In the genomic region with DNA sequence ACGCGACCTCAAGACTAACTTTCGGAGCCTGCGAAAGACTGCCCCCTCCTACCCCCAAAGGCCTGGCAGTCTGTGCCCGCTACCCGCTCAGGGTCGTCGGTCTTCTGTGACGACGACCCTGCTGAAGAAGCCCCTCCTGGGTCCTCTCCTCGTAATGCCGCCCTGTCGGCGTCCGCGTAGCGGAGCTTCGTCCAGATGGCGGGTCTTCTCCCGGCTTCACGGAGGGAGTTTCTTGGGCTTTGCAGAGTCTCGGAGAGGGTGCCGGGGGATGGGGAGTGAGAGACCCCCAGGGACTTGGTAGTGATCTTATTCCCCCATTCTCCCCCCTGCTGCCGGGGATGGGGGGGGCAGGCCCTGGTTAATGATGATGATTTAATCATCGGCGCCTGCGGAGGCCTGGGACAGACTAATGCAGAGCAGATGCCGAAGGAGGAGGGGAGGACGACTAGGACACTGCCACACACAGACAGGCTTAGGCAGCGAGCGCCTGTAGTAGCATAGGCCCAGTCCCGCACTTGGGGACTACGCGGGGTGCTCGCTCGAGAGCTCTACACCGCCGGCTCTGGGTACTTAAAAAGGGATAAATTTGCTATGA, we compare ENCODE assay signal across 8 cellular contexts. TPM values are rescaled to one million over a fixed set of nuclear protein-coding genes. Genes with fewer than 3 reads are reported as not detected.
DNase-seq lines count a peak whose midpoint lies in the region; ATAC-seq and TF ChIP-seq lines count a peak whose summit lies in the region.

No MANE protein-coding gene starts in this region.

- TF ChIP-seq CTCF in RWPE2 (IDR thresholded peaks at IDR 0.05; ENCODE audit: poor library complexity, severe bottlenecking), result no peak

- H3K9me3 ChIP-seq in RWPE2 (ENCODE audit: severe bottlenecking), result no peaks in the 10 kb centered on the region
- H3K9me3 ChIP-seq in ectodermal cell (ENCODE audit: control insufficient read depth, low read length), result no peaks in the 10 kb centered on the region
- H3K9me3 ChIP-seq in aorta (ENCODE audit: control insufficient read depth, low read length), result no peaks in the 10 kb centered on the region

- 5% methylated on average over 36 to 38 of the region's 38 CpGs for WGBS in ectodermal cell, 2 experiments
- WGBS in aorta, 2 donors, result 17 to 18% methylated on average over 38 of the region's 38 CpGs

- H3K4me3 ChIP-seq in RWPE2 (ENCODE audit: severe bottlenecking) (peak overlapping the region; percentile 93), ectodermal cell (ENCODE audit: insufficient read depth, low read depth, low read length) (peak overlapping the region; percentile 52), aorta (ENCODE audit: low read length in 2 of 2) (peak overlapping the region; percentile 15 to 51)

- H3K36me3 ChIP-seq in RWPE2 (ENCODE audit: low read depth), result peaks cover 19% of the 10 kb centered on the region
- peaks cover 5% of the 10 kb centered on the region for H3K36me3 ChIP-seq in ectodermal cell (ENCODE audit: control insufficient read depth, insufficient read depth, low read length)
- peaks cover 0 to 1% of the 10 kb centered on the region in 2 donors for H3K36me3 ChIP-seq in aorta (ENCODE audit: control insufficient read depth in 1 of 2, insufficient read depth in 2 of 2, low read length in 1 of 2)

- H3K4me1 ChIP-seq in RWPE2 (ENCODE audit: insufficient read depth, poor library complexity, severe bottlenecking) (peaks cover 5% of the 10 kb centered on the region), ectodermal cell (ENCODE audit: control insufficient read depth, insufficient read depth, low read length) (peaks cover 8% of the 10 kb centered on the region), aorta (ENCODE audit: control insufficient read depth in 1 of 2, insufficient read depth in 2 of 2, low read length in 2 of 2) (no peaks in the 10 kb centered on the region)

- H3K27ac ChIP-seq in RWPE2 (ENCODE audit: poor library complexity, severe bottlenecking), result peak overlapping the region; percentile 83
- no peak overlapping the region for H3K27ac ChIP-seq in ectodermal cell (ENCODE audit: insufficient read depth, low read depth, low read length, poor library complexity, severe bottlenecking)
- peak overlapping the region in 1 of 2 donors; percentile 23 for H3K27ac ChIP-seq in aorta (ENCODE audit: low read depth in 1 of 2, low read length in 2 of 2)

- peak; percentile 25 for DNase-seq in stimulated activated CD4-positive, alpha-beta T cell treated with anti-CD3 and anti-CD28 coated beads, Interleukin-15, amount 100 ng/mL, for 24 hours
- no peak for DNase-seq in stimulated activated CD4-positive, alpha-beta T cell treated with anti-CD3 and anti-CD28 coated beads, Interleukin-2, amount 100 ng/mL, for 24 hours
- peak; percentile 24 for DNase-seq in RWPE2 (ENCODE audit: low spot score)
- DNase-seq in midbrain (lab: John Stamatoyannopoulos, UW), result peak; percentile 35
- DNase-seq in aorta, result no peak
- DNase-seq in NCI-H2196 (lab: John Stamatoyannopoulos, UW; ENCODE audit: unreplicated experiment), result no peak

- peak; percentile 3 for ATAC-seq in HG03196 (IDR thresholded peaks at IDR 0.05; ENCODE audit: unreplicated experiment)
- ATAC-seq in RWPE2 (ENCODE audit: low read depth), result peak; percentile 26; the same call in 2 of the 3 replicates
- ATAC-seq in aorta (ENCODE audit: low FRiP score), result no peak

- intact Hi-C loops in aorta (cut with DNase I), result loop anchor here in 1 of 2 donors (2.0 kb wide), 1 partner anchor 21 kb away; a partner anchor contains a TSS

- H3K27me3 ChIP-seq in RWPE2 (ENCODE audit: insufficient read depth, poor library complexity, severe bottlenecking) (peaks cover 17% of the 10 kb centered on the region), ectodermal cell (ENCODE audit: control insufficient read depth, insufficient read depth, low read length, poor library complexity, severe bottlenecking) (peaks cover 85% of the 10 kb centered on the region), aorta (ENCODE audit: control insufficient read depth in 1 of 2, insufficient read depth in 2 of 2, low read length in 1 of 2) (no peaks in the 10 kb centered on the region)

RNA-seq across cellular contexts. Expression of a gene that starts 0.5 kb away (rescaled TPM):
- polyA plus RNA-seq in ectodermal cell (2013, experiment 1 of 4), result 15.7 TPM
- polyA plus RNA-seq in ectodermal cell (2013, experiment 2 of 4), result 12.8 TPM
- 14.3 TPM for polyA plus RNA-seq in ectodermal cell (2013, experiment 3 of 4)
- 20.1 TPM for polyA plus RNA-seq in ectodermal cell (2013, experiment 4 of 4)
- total RNA-seq in aorta, result 10 to 100 TPM; 13.3 to 15.9 TPM
- polyA plus RNA-seq in aorta, result 10 to 100 TPM in 1 of 2 donors, 1 to 10 TPM in 1; 8.0 to 17.5 TPM

RNA-seq across cellular contexts. Expression of a gene that starts 6.2 kb away (rescaled TPM):
- not detected for polyA plus RNA-seq in ectodermal cell (2013, experiment 1 of 4)
- 0.36 TPM for polyA plus RNA-seq in ectodermal cell (2013, experiment 2 of 4)
- polyA plus RNA-seq in ectodermal cell (2013, experiment 3 of 4), result 0.21 TPM
- 0.20 TPM for polyA plus RNA-seq in ectodermal cell (2013, experiment 4 of 4)
- not detected for total RNA-seq in aorta
- not detected for polyA plus RNA-seq in aorta

RNA-seq across cellular contexts. Expression of a gene that starts 8.6 kb away (rescaled TPM):
- not detected for polyA plus RNA-seq in ectodermal cell (2013, experiment 1 of 4)
- polyA plus RNA-seq in ectodermal cell (2013, experiment 2 of 4), result not detected
- not detected for polyA plus RNA-seq in ectodermal cell (2013, experiment 3 of 4)
- polyA plus RNA-seq in ectodermal cell (2013, experiment 4 of 4), result not detected
- under 1 TPM; 0.75 to 0.87 TPM for total RNA-seq in aorta
- polyA plus RNA-seq in aorta, result 1 to 10 TPM in 1 of 2 donors, under 1 TPM in 1; 0.88 to 1.7 TPM

RNA-seq across cellular contexts. Expression of a gene that starts 18.0 kb away (rescaled TPM):
- polyA plus RNA-seq in ectodermal cell (2013, experiment 1 of 4), result 1.2 TPM
- 0.60 TPM for polyA plus RNA-seq in ectodermal cell (2013, experiment 2 of 4)
- polyA plus RNA-seq in ectodermal cell (2013, experiment 3 of 4), result 0.85 TPM
- polyA plus RNA-seq in ectodermal cell (2013, experiment 4 of 4), result 0.85 TPM
- under 1 TPM in 1 of 2 donors, not detected in 1; 0.24 TPM for total RNA-seq in aorta
- polyA plus RNA-seq in aorta, result 1 to 10 TPM in 1 of 2 donors, not detected in 1; 4.1 TPM

RNA-seq across cellular contexts. Expression of a gene that starts 21.5 kb away (rescaled TPM):
- 89.2 TPM for polyA plus RNA-seq in ectodermal cell (2013, experiment 1 of 4)
- polyA plus RNA-seq in ectodermal cell (2013, experiment 2 of 4), result 87.6 TPM
- polyA plus RNA-seq in ectodermal cell (2013, experiment 3 of 4), result 99.1 TPM
- 102 TPM for polyA plus RNA-seq in ectodermal cell (2013, experiment 4 of 4)
- total RNA-seq in aorta, result 10 to 100 TPM; 73.0 to 85.4 TPM
- polyA plus RNA-seq in aorta, result 100 to 1,000 TPM in 1 of 2 donors, 10 to 100 TPM in 1; 49.5 to 279 TPM

Comparison
In these comparisons a context has a peak if more than half of its experiments do, and no peak if none do; other contexts are left out.
1. DNase-seq: peak in stimulated activated CD4-positive, alpha-beta T cell treated with anti-CD3 and anti-CD28 coated beads, Interleukin-15, amount 100 ng/mL, for 24 hours (single experiment), RWPE2 (single experiment) and midbrain (single experiment); none in stimulated activated CD4-positive, alpha-beta T cell treated with anti-CD3 and anti-CD28 coated beads, Interleukin-2, amount 100 ng/mL, for 24 hours (0 of 2), aorta (0 of 2) and NCI-H2196 (single experiment).
2. H3K4me3 ChIP-seq: peak in every context shown above with its lines; median percentile 93 in RWPE2; 52 in ectodermal cell; 33 in aorta.